ENCODE assay signal across 24 cellular contexts in genomic region chr1:223301346-223301745, GRCh38.
"Had no signal": no experiment of that assay in that cellular context is flagged by ENCODE, and none has a peak within 500 bp of the region (broad histone marks: within the 10 kb centered on the region; RNA-seq: fewer than 3 reads in every experiment).

No MANE protein-coding gene starts in this region.

- H3K79me2 ChIP-seq: hepatocyte had no signal

- DNase-seq: activated CD4-positive, alpha-beta T cell treated with anti-CD3 and anti-CD28 coated beads, Interleukin-2, amount 10 ng/mL, durations not matched to agents 24 days and 14 days; activated CD8-positive, alpha-beta memory T cell treated with anti-CD3 and anti-CD28 coated beads, Interleukin-2, amount 10 ng/mL, durations not matched to agents 7 days and 5 days; activated CD8-positive, alpha-beta T cell treated with anti-CD3 and anti-CD28 coated beads for 36 hours; activated T-cell treated with anti-CD3 and anti-CD28 coated beads for 4 hours; colonic mucosa; dorsolateral prefrontal cortex; glutamatergic neuron; immature natural killer cell; kidney glomerular epithelial cell; left lung; pancreas; right cardiac atrium; stimulated activated CD4-positive, alpha-beta T cell treated with anti-CD3 and anti-CD28 coated beads, Interleukin-12 subunit alpha, Interleukin-12 subunit beta, amount 100 ng/mL, for 4 hours; stimulated activated CD4-positive, alpha-beta T cell treated with anti-CD3 and anti-CD28 coated beads, Interleukin-4, amount 100 ng/mL, for 4 hours; stomach; SW 1271 had no signal

- H3K4me1 Mint-ChIP-seq: activated CD4-positive, alpha-beta T cell treated with anti-CD3 and anti-CD28 coated beads, Interleukin-2, amount 10 ng/mL, durations not matched to agents 24 days and 14 days; activated CD8-positive, alpha-beta memory T cell treated with anti-CD3 and anti-CD28 coated beads, Interleukin-2, amount 10 ng/mL, durations not matched to agents 7 days and 5 days; nephron had no signal

- H3K27me3 Mint-ChIP-seq: activated CD4-positive, alpha-beta T cell treated with anti-CD3 and anti-CD28 coated beads, Interleukin-2, amount 10 ng/mL, durations not matched to agents 24 days and 14 days; activated CD8-positive, alpha-beta memory T cell treated with anti-CD3 and anti-CD28 coated beads, Interleukin-2, amount 10 ng/mL, durations not matched to agents 7 days and 5 days; activated CD8-positive, alpha-beta T cell treated with anti-CD3 and anti-CD28 coated beads for 36 hours had no signal

- H3K4me2 ChIP-seq: hepatocyte had no signal

- H3K27me3 ChIP-seq: breast epithelium, colonic mucosa, dorsolateral prefrontal cortex, esophagus muscularis mucosa, hepatocyte, left lung, neutrophil, pancreas, stomach, suprapubic skin, tibial nerve had no signal

- H3K27ac ChIP-seq: breast epithelium, colonic mucosa, dorsolateral prefrontal cortex, esophagus muscularis mucosa, hepatocyte, left lung, neutrophil, pancreas, stomach, suprapubic skin, tibial nerve had no signal

- H3K4me3 ChIP-seq: breast epithelium, colonic mucosa, dorsolateral prefrontal cortex, esophagus muscularis mucosa, hepatocyte, left lung, lung, pancreas, stomach, suprapubic skin, tibial nerve had no signal

- H3K36me3 Mint-ChIP-seq: activated CD8-positive, alpha-beta memory T cell treated with anti-CD3 and anti-CD28 coated beads, Interleukin-2, amount 10 ng/mL, durations not matched to agents 7 days and 5 days had no signal

- H3K4me3 Mint-ChIP-seq: activated CD4-positive, alpha-beta T cell treated with anti-CD3 and anti-CD28 coated beads, Interleukin-2, amount 10 ng/mL, durations not matched to agents 24 days and 14 days; activated CD8-positive, alpha-beta memory T cell treated with anti-CD3 and anti-CD28 coated beads, Interleukin-2, amount 10 ng/mL, durations not matched to agents 7 days and 5 days; activated CD8-positive, alpha-beta T cell treated with anti-CD3 and anti-CD28 coated beads for 36 hours; nephron had no signal

- H3K9me3 ChIP-seq: colonic mucosa, esophagus muscularis mucosa, pancreas, suprapubic skin had no signal

- H3K36me3 ChIP-seq: breast epithelium, colonic mucosa, esophagus muscularis mucosa, left lung, neutrophil, pancreas, stomach, suprapubic skin, tibial nerve had no signal

- H3K4me1 ChIP-seq: breast epithelium, colonic mucosa, left lung, pancreas, suprapubic skin, tibial nerve had no signal

- H2AFZ ChIP-seq: hepatocyte had no signal

- ATAC-seq: activated CD8-positive, alpha-beta memory T cell treated with anti-CD3 and anti-CD28 coated beads, Interleukin-2, amount 10 ng/mL, durations not matched to agents 7 days and 5 days; activated CD8-positive, alpha-beta T cell treated with anti-CD3 and anti-CD28 coated beads for 36 hours; left lung; pancreas; right cardiac atrium had no signal

- H3K27ac Mint-ChIP-seq: activated CD4-positive, alpha-beta T cell treated with anti-CD3 and anti-CD28 coated beads, Interleukin-2, amount 10 ng/mL, durations not matched to agents 24 days and 14 days; activated CD8-positive, alpha-beta memory T cell treated with anti-CD3 and anti-CD28 coated beads, Interleukin-2, amount 10 ng/mL, durations not matched to agents 7 days and 5 days; nephron had no signal
